ENCODE assay signal across 8 cellular contexts in genomic region chr7:48090095-48090805, GRCh38. TPM values are rescaled to one million over a fixed set of nuclear protein-coding genes. Genes with fewer than 3 reads are reported as not detected.
DNase-seq lines count a peak whose midpoint lies in the region; ATAC-seq and TF ChIP-seq lines count a peak whose summit lies in the region.

No MANE protein-coding gene starts in this region.

- H2BK5ac ChIP-seq in mesenchymal stem cell (ENCODE audit: low read depth, low read length, poor library complexity, severe bottlenecking): no peak overlapping the region

- H3K27ac ChIP-seq in mesenchymal stem cell (ENCODE audit: low read length, poor library complexity, severe bottlenecking): peak overlapping the region; percentile 50
- peak overlapping the region; percentile 82 to 88 for H3K27ac ChIP-seq in uterus

- H3K36me3 Mint-ChIP-seq in activated naive CD4-positive, alpha-beta T cell treated with anti-CD3 and anti-CD28 coated beads, Interleukin-2, amount 10 ng/mL, durations not matched to agents 7 days and 5 days: peaks cover 56% of the 10 kb centered on the region
- peaks cover 27 to 37% of the 10 kb centered on the region in 2 donors for H3K36me3 Mint-ChIP-seq in activated naive CD4-positive, alpha-beta T cell treated with anti-CD3 and anti-CD28 coated beads, Interleukin-2, amount 50 U/mL, for 72 hours

- no peak for DNase-seq in activated naive CD4-positive, alpha-beta T cell treated with anti-CD3 and anti-CD28 coated beads, Interleukin-2, amount 10 ng/mL, durations not matched to agents 7 days and 5 days
- DNase-seq in activated naive CD4-positive, alpha-beta T cell treated with anti-CD3 and anti-CD28 coated beads, Interleukin-2, amount 50 U/mL, for 72 hours (ENCODE audit: low spot score in 2 of 2): no peak
- peak; percentile 22 for DNase-seq in cortex of kidney (lab: John Stamatoyannopoulos, UW)
- DNase-seq in mesenchymal stem cell: peak; percentile 78
- peak in 1 of 2 donors; percentile 37 for DNase-seq in uterus
- DNase-seq in putamen (ENCODE audit: low spot score): no peak

- H3K36me3 ChIP-seq in mesenchymal stem cell (ENCODE audit: control insufficient read depth in 1 of 2, insufficient read depth in 2 of 2, low read depth in 1 of 2, low read length in 2 of 2) (peaks cover 13 to 35% of the 10 kb centered on the region in 2 experiments), uterus (no peaks in the 10 kb centered on the region)

- H2AK5ac ChIP-seq in mesenchymal stem cell (ENCODE audit: low read length, severe bottlenecking): no peak overlapping the region

- H3K4me2 ChIP-seq in mesenchymal stem cell (ENCODE audit: low read length, poor library complexity, severe bottlenecking): peak overlapping the region; percentile 52

- peak overlapping the region; percentile 49 to 87 for H3K4me3 ChIP-seq in mesenchymal stem cell (ENCODE audit: insufficient read depth in 1 of 2, low read depth in 1 of 2, low read length in 2 of 2)
- H3K4me3 ChIP-seq in uterus: peak overlapping the region; percentile 76 to 82

- peaks cover 79% of the 10 kb centered on the region for H3K4me1 Mint-ChIP-seq in activated naive CD4-positive, alpha-beta T cell treated with anti-CD3 and anti-CD28 coated beads, Interleukin-2, amount 10 ng/mL, durations not matched to agents 7 days and 5 days

- peaks cover 15% of the 10 kb centered on the region for H3K79me1 ChIP-seq in mesenchymal stem cell (replicated peaks; ENCODE audit: low read length, poor library complexity, severe bottlenecking)

- no peaks in the 10 kb centered on the region for H3K27me3 Mint-ChIP-seq in activated naive CD4-positive, alpha-beta T cell treated with anti-CD3 and anti-CD28 coated beads, Interleukin-2, amount 10 ng/mL, durations not matched to agents 7 days and 5 days

- H4K8ac ChIP-seq in mesenchymal stem cell (ENCODE audit: low read length): no peak overlapping the region

- no peak overlapping the region for H2BK15ac ChIP-seq in mesenchymal stem cell (ENCODE audit: low read depth, poor library complexity, severe bottlenecking)

- no peak overlapping the region for H2BK120ac ChIP-seq in mesenchymal stem cell (ENCODE audit: low read depth, low read length)

- H3K9me3 ChIP-seq in mesenchymal stem cell (ENCODE audit: control insufficient read depth, low read length): no peaks in the 10 kb centered on the region
- H3K9me3 ChIP-seq in uterus: no peaks in the 10 kb centered on the region

- H2AFZ ChIP-seq in mesenchymal stem cell (ENCODE audit: low read depth, low read length): no peak overlapping the region

- WGBS in mesenchymal stem cell: 4% methylated on average over 28 of the region's 28 CpGs

- no peak overlapping the region for H4K91ac ChIP-seq in mesenchymal stem cell (ENCODE audit: low read length)

- H3K23ac ChIP-seq in mesenchymal stem cell (ENCODE audit: low read length in 2 of 2): no peak overlapping the region

- H3K4me1 ChIP-seq in mesenchymal stem cell (ENCODE audit: control insufficient read depth, insufficient read depth, low read depth, low read length) (peaks cover 20% of the 10 kb centered on the region), uterus (peaks cover 5 to 11% of the 10 kb centered on the region in 2 donors)

- CTCF ChIA-PET in activated naive CD4-positive, alpha-beta T cell treated with anti-CD3 and anti-CD28 coated beads, Interleukin-2, amount 10 ng/mL, durations not matched to agents 7 days and 5 days (lab: Charles Lee): interaction anchor here (2.9 kb wide), 1 partner anchor 20 kb away, joined by 13 read pairs; no protein-coding TSS in a partner anchor

- H3K27me3 ChIP-seq in mesenchymal stem cell (ENCODE audit: control insufficient read depth in 1 of 2, insufficient read depth in 1 of 2, low read length in 2 of 2): no peaks in the 10 kb centered on the region
- no peaks in the 10 kb centered on the region for H3K27me3 ChIP-seq in uterus

- H2BK12ac ChIP-seq in mesenchymal stem cell (ENCODE audit: low read length in 2 of 2): no peak overlapping the region

- no peak for TF ChIP-seq CTCF in uterus (IDR thresholded peaks at IDR 0.05)

- peak overlapping the region in 1 of 2 experiments; percentile 24 for H3K4ac ChIP-seq in mesenchymal stem cell (ENCODE audit: low read depth in 1 of 2, low read length in 2 of 2)

- intact Hi-C loops in uterus (cut with DNase I; ENCODE audit: low total_unique reads): no loop called here

- H3K9ac ChIP-seq in mesenchymal stem cell (ENCODE audit: low read length): peak overlapping the region; percentile 85

- H3K9me3 Mint-ChIP-seq in activated naive CD4-positive, alpha-beta T cell treated with anti-CD3 and anti-CD28 coated beads, Interleukin-2, amount 10 ng/mL, durations not matched to agents 7 days and 5 days: no peaks in the 10 kb centered on the region
- no peaks in the 10 kb centered on the region for H3K9me3 Mint-ChIP-seq in activated naive CD4-positive, alpha-beta T cell treated with anti-CD3 and anti-CD28 coated beads, Interleukin-2, amount 50 U/mL, for 72 hours

- H3K27ac Mint-ChIP-seq in activated naive CD4-positive, alpha-beta T cell treated with anti-CD3 and anti-CD28 coated beads, Interleukin-2, amount 10 ng/mL, durations not matched to agents 7 days and 5 days: peak overlapping the region; percentile 97
- peak overlapping the region in 1 of 2 donors; percentile 85 for H3K27ac Mint-ChIP-seq in activated naive CD4-positive, alpha-beta T cell treated with anti-CD3 and anti-CD28 coated beads, Interleukin-2, amount 50 U/mL, for 72 hours

- no peak for TF ChIP-seq POLR2A in uterus (IDR thresholded peaks at IDR 0.05)

- H3K18ac ChIP-seq in mesenchymal stem cell (ENCODE audit: low read depth in 1 of 2, low read length in 2 of 2): peak overlapping the region; percentile 40 to 41

- H3K4me3 Mint-ChIP-seq in activated naive CD4-positive, alpha-beta T cell treated with anti-CD3 and anti-CD28 coated beads, Interleukin-2, amount 10 ng/mL, durations not matched to agents 7 days and 5 days: peak overlapping the region; percentile 93

- no peak overlapping the region for H3K14ac ChIP-seq in mesenchymal stem cell (ENCODE audit: low read length in 2 of 2)

- ATAC-seq in activated naive CD4-positive, alpha-beta T cell treated with anti-CD3 and anti-CD28 coated beads, Interleukin-2, amount 50 U/mL, for 72 hours: no peak
- ATAC-seq in GM21619 (IDR thresholded peaks at IDR 0.05; ENCODE audit: unreplicated experiment) (no peak), GM21825 (IDR thresholded peaks at IDR 0.05; ENCODE audit: unreplicated experiment) (no peak)

RNA-seq across cellular contexts. Expression of gene UPP1, which starts 1.2 kb away (rescaled TPM):
- 10 to 100 TPM; 20.0 to 50.1 TPM for total RNA-seq in activated naive CD4-positive, alpha-beta T cell treated with anti-CD3 and anti-CD28 coated beads, Interleukin-2, amount 50 U/mL, for 72 hours
- polyA plus RNA-seq in mesenchymal stem cell (2013, experiment 1 of 2): 38.2 TPM
- polyA plus RNA-seq in mesenchymal stem cell (2013, experiment 2 of 2): 37.1 TPM
- total RNA-seq in uterus: 10 to 100 TPM in 1 of 4 donors, 1 to 10 TPM in 3; 1.5 to 25.2 (median 5.4) TPM

RNA-seq across cellular contexts. Expression of gene C7orf57, which starts 54.9 kb away (rescaled TPM):
- total RNA-seq in activated naive CD4-positive, alpha-beta T cell treated with anti-CD3 and anti-CD28 coated beads, Interleukin-2, amount 50 U/mL, for 72 hours: under 1 TPM in 1 of 2 donors, not detected in 1; 0.25 TPM
- not detected for polyA plus RNA-seq in mesenchymal stem cell (2013, experiment 1 of 2)
- polyA plus RNA-seq in mesenchymal stem cell (2013, experiment 2 of 2): not detected
- total RNA-seq in uterus: under 1 TPM in 1 of 4 donors, not detected in 3; 0.76 TPM

Comparison
In these comparisons a context has a peak if more than half of its experiments do, and no peak if none do; other contexts are left out.
1. DNase-seq: peak in cortex of kidney (single experiment) and mesenchymal stem cell (single experiment); none in activated naive CD4-positive, alpha-beta T cell treated with anti-CD3 and anti-CD28 coated beads, Interleukin-2, amount 10 ng/mL, durations not matched to agents 7 days and 5 days (single experiment), activated naive CD4-positive, alpha-beta T cell treated with anti-CD3 and anti-CD28 coated beads, Interleukin-2, amount 50 U/mL, for 72 hours (0 of 2) and putamen (single experiment).